15 cellular contexts compared by ENCODE assay signal in genomic region chr4:151730003-151730559, GRCh38. TPM values are rescaled to one million over a fixed set of nuclear protein-coding genes. Genes with fewer than 3 reads are reported as not detected.
DNase-seq lines count a peak whose midpoint lies in the region; ATAC-seq and TF ChIP-seq lines count a peak whose summit lies in the region.
"Had no signal": no experiment of that assay in that cellular context is flagged by ENCODE, and none has a peak within 500 bp of the region (broad histone marks: within the 10 kb centered on the region; RNA-seq: fewer than 3 reads in every experiment).

No MANE protein-coding gene starts in this region.

- no peaks in the 10 kb centered on the region for H3K27me3 ChIP-seq in brain microvascular endothelial cell (replicated peaks)
- H3K27me3 ChIP-seq: SJCRH30 had no signal

- H3K27ac ChIP-seq in epithelial cell of prostate: peak overlapping the region; percentile 84
- no peak overlapping the region for H3K27ac ChIP-seq in brain microvascular endothelial cell
- H3K27ac ChIP-seq: C4-2B, prostate gland, SJCRH30 had no signal

- in situ Hi-C loops in brain microvascular endothelial cell (cut with HindIII; ENCODE audit: low pct_ligation_motif_present, low sequenced_read_pairs): no loop called here

- peak; percentile 68 for ATAC-seq in omental fat pad (ENCODE audit: low FRiP score)
- no peak for ATAC-seq in HG02759 (IDR thresholded peaks at IDR 0.05; ENCODE audit: unreplicated experiment)
- ATAC-seq: stimulated activated naive CD8-positive, alpha-beta T cell treated with anti-CD3 and anti-CD28 coated beads, Interleukin-15, Interleukin-2, amounts not matched to agents 100 U/mL and 50 U/mL, for 24 hours had no signal

- DNase-seq in ELR (ENCODE audit: low read depth) (peak; percentile 44), NCI-H226 (peak; percentile 91), epithelial cell of prostate (ENCODE audit: low read depth, low spot score) (peak; percentile 83), omental fat pad (ENCODE audit: low spot score) (no peak), GM19238 (ENCODE audit: insufficient read length, low spot score) (no peak), DMS53 treated with DMSO at 0.1 percent for 48 hours (lab: John Stamatoyannopoulos, UW; ENCODE audit: unreplicated experiment) (no peak), brain microvascular endothelial cell (no peak)
- DNase-seq: activated CD4-positive, CD25-positive, alpha-beta regulatory T cell; NCI-H446; stimulated activated CD4-positive, alpha-beta T cell treated with anti-CD3 and anti-CD28 coated beads, Interleukin-2, amount 100 ng/mL, for 48 hours; stimulated activated naive CD8-positive, alpha-beta T cell treated with anti-CD3 and anti-CD28 coated beads, Interleukin-15, Interleukin-2, amounts not matched to agents 100 U/mL and 50 U/mL, for 24 hours had no signal

- no peak overlapping the region for H3K4me3 ChIP-seq in brain microvascular endothelial cell (ENCODE audit: low read depth, low read length)
- H3K4me3 ChIP-seq: prostate gland, SJCRH30 had no signal

- H3K36me3 ChIP-seq in brain microvascular endothelial cell (replicated peaks): no peaks in the 10 kb centered on the region
- H3K36me3 ChIP-seq: prostate gland, SJCRH30 had no signal

- TF ChIP-seq CTCF in omental fat pad (IDR thresholded peaks at IDR 0.05) (no peak), brain microvascular endothelial cell (IDR thresholded peaks at IDR 0.05; ENCODE audit: low read depth, low read length, missing control alignments) (no peak)

RNA-seq across cellular contexts. Expression of gene GATB, which starts 30.7 kb away (rescaled TPM):
- total RNA-seq in omental fat pad: 10 to 100 TPM; 11.4 to 34.5 (median 21.5) TPM

Comparison
In these comparisons a context has a peak if more than half of its experiments do, and no peak if none do; other contexts are left out.
1. DNase-seq: peak in ELR (single experiment), NCI-H226 (single experiment) and epithelial cell of prostate (single experiment); none in omental fat pad (single experiment), GM19238 (single experiment), DMS53 treated with DMSO at 0.1 percent for 48 hours (single experiment) and brain microvascular endothelial cell (single experiment).